In the genomic region with DNA sequence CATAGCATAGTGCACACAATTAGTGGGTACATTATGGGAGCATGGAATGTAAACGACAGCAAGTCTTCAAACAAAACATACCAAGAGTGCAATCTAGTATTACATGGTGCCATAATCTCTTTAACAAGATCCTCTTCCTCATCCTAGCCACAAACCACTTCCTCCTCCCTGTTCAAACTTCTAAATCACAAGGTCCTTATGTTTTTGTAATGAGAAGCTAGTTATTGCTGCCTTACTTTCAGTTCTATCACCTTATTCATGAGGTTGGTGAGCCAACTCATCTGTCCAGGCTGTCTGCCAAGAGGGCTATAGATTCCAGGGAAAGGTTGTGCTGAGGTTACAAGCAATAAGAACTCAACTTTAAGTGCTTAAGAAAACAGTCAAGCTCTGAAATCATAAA, we compare ENCODE assay signal across 8 cellular contexts.
DNase-seq lines count a peak whose midpoint lies in the region; ATAC-seq and TF ChIP-seq lines count a peak whose summit lies in the region.

No MANE protein-coding gene starts in this region.

- H3K4me2 ChIP-seq in hepatocyte, result no peak overlapping the region

- ATAC-seq in HG03378 (IDR thresholded peaks at IDR 0.05; ENCODE audit: unreplicated experiment), result peak; percentile 55

- peak overlapping the region; percentile 63 for H3K4me3 Mint-ChIP-seq in T-helper 2 cell treated with Interferon-gamma antibody and Interleukin-4, amounts not matched to agents 5 μg/mL and 100 μg/mL, for 36 hours

- no peaks in the 10 kb centered on the region for H3K9me3 ChIP-seq in hepatocyte (ENCODE audit: low read depth)
- H3K9me3 ChIP-seq in effector memory CD4-positive, alpha-beta T cell (ENCODE audit: control insufficient read depth, low read length), result no peaks in the 10 kb centered on the region

- no peak for TF ChIP-seq CTCF in hepatocyte (IDR thresholded peaks at IDR 0.05; ENCODE audit: poor library complexity)

- H3K27ac ChIP-seq in hepatocyte, result no peak overlapping the region
- H3K27ac ChIP-seq in effector memory CD4-positive, alpha-beta T cell (ENCODE audit: insufficient read depth, low read length, poor library complexity, severe bottlenecking), result no peak overlapping the region

- H3K4me1 Mint-ChIP-seq in T-helper 2 cell treated with Interferon-gamma antibody and Interleukin-4, amounts not matched to agents 5 μg/mL and 100 μg/mL, for 36 hours (ENCODE audit: low read depth), result peaks cover 14% of the 10 kb centered on the region

- no peaks in the 10 kb centered on the region for H3K4me1 ChIP-seq in hepatocyte (ENCODE audit: insufficient read depth)
- peaks cover 11% of the 10 kb centered on the region for H3K4me1 ChIP-seq in effector memory CD4-positive, alpha-beta T cell (ENCODE audit: control insufficient read depth, insufficient read depth, low read length, poor library complexity, severe bottlenecking)

- H3K9me3 Mint-ChIP-seq in T-helper 2 cell treated with Interferon-gamma antibody and Interleukin-4, amounts not matched to agents 5 μg/mL and 100 μg/mL, for 36 hours, result peaks cover 16% of the 10 kb centered on the region

- 48% methylated on average over 1 of the region's 1 CpG for WGBS in hepatocyte (ENCODE audit: low lambda C conversion rate, missing lambda C conversion rate)

- no peaks in the 10 kb centered on the region for H3K79me2 ChIP-seq in hepatocyte

- DNase-seq in DMS 273 treated with DMSO at 0.1 percent for 48 hours (lab: John Stamatoyannopoulos, UW) (peak; percentile 3), hepatocyte (ENCODE audit: low spot score) (peak; percentile 13), mesenteric fat pad (ENCODE audit: low spot score) (no peak), H7 (no peak)
- peak; percentile 5 for DNase-seq in T-helper 2 cell treated with Interferon-gamma antibody and Interleukin-4, amounts not matched to agents 5 μg/mL and 100 μg/mL, for 36 hours (ENCODE audit: low spot score)
- no peak for DNase-seq in effector memory CD4-positive, alpha-beta T cell
- no peak for DNase-seq in activated CD8-positive, alpha-beta memory T cell treated with anti-CD3 and anti-CD28 coated beads, Interleukin-2, amount 50 U/mL, for 4 hours

- peaks cover 2% of the 10 kb centered on the region for H3K27me3 Mint-ChIP-seq in T-helper 2 cell treated with Interferon-gamma antibody and Interleukin-4, amounts not matched to agents 5 μg/mL and 100 μg/mL, for 36 hours (ENCODE audit: low read depth)

- no peak overlapping the region for H3K4me3 ChIP-seq in hepatocyte
- H3K4me3 ChIP-seq in effector memory CD4-positive, alpha-beta T cell (ENCODE audit: insufficient read depth, low read depth, low read length, poor library complexity, severe bottlenecking), result no peak overlapping the region
- H3K4me3 ChIP-seq in H7 (ENCODE audit: insufficient read depth, low read depth, low read length), result no peak overlapping the region

- H2AFZ ChIP-seq in hepatocyte, result no peak overlapping the region

- H3K36me3 ChIP-seq in hepatocyte (replicated peaks; ENCODE audit: insufficient read depth, low read depth) (no peaks in the 10 kb centered on the region), H7 (replicated peaks; ENCODE audit: control insufficient read depth, insufficient read depth, low read length) (no peaks in the 10 kb centered on the region)
- H3K36me3 ChIP-seq in effector memory CD4-positive, alpha-beta T cell (ENCODE audit: control insufficient read depth, insufficient read depth, low read length), result no peaks in the 10 kb centered on the region

- H4K20me1 ChIP-seq in hepatocyte (ENCODE audit: insufficient read depth, poor library complexity, severe bottlenecking), result no peaks in the 10 kb centered on the region

- H3K27me3 ChIP-seq in hepatocyte (no peaks in the 10 kb centered on the region), H7 (ENCODE audit: control insufficient read depth, insufficient read depth, low read length) (no peaks in the 10 kb centered on the region)
- H3K27me3 ChIP-seq in effector memory CD4-positive, alpha-beta T cell (replicated peaks; ENCODE audit: control insufficient read depth, insufficient read depth, low read length, poor library complexity, severe bottlenecking), result no peaks in the 10 kb centered on the region

- H3K27ac Mint-ChIP-seq in T-helper 2 cell treated with Interferon-gamma antibody and Interleukin-4, amounts not matched to agents 5 μg/mL and 100 μg/mL, for 36 hours, result peak overlapping the region; percentile 74

- peaks cover 5% of the 10 kb centered on the region for H3K36me3 Mint-ChIP-seq in T-helper 2 cell treated with Interferon-gamma antibody and Interleukin-4, amounts not matched to agents 5 μg/mL and 100 μg/mL, for 36 hours (ENCODE audit: low read depth)

- no peaks in the 10 kb centered on the region for H3K9me2 ChIP-seq in hepatocyte (replicated peaks; ENCODE audit: insufficient read depth)

Comparison
In these comparisons a context has a peak if more than half of its experiments do, and no peak if none do; other contexts are left out.
1. DNase-seq: peak in DMS 273 treated with DMSO at 0.1 percent for 48 hours (single experiment), T-helper 2 cell treated with Interferon-gamma antibody and Interleukin-4, amounts not matched to agents 5 μg/mL and 100 μg/mL, for 36 hours (single experiment) and hepatocyte (single experiment); none in effector memory CD4-positive, alpha-beta T cell (0 of 3), mesenteric fat pad (single experiment), activated CD8-positive, alpha-beta memory T cell treated with anti-CD3 and anti-CD28 coated beads, Interleukin-2, amount 50 U/mL, for 4 hours (single experiment) and H7 (single experiment).